8 cellular contexts compared by ENCODE assay signal in the genomic region with DNA sequence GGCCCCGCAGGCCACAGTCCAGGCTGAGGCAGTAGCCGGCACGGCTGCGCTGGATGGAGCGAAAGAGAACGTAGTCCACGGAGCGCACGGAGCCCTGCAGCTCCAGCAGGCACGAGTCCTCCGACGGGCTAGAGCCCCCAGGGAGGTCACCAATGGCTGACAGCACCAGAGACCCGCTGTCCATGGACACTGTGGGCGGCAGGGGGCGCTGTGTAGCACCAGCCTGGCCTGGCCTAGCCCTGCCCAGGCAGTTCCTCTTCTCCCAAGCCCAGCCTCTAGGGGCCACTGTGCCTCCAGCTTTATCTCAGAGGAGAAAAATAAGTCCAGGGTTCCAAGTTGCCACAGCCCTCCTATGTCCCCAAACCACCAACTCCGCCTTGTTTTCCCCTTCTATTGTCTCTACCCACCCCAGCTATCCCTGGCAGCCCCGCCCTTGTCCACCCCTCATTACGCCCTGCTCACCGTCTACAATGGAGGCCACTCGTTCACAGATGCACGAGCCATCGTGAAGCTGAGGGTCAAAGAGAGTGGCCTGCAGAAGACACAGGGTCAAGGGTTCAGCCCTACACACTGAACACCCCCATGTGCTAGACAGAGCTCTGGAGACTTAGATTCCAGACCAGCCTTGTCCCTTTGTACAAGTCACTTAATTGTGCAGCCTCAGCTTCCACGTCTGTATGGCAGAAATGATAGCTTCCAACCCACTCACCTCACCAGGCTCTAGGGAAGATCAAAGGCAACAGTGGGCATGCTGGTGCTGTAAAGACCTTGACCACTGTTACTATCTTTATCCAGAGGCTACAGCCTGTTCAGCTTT. TPM values are rescaled to one million over a fixed set of nuclear protein-coding genes. Genes with fewer than 3 reads are reported as not detected.
DNase-seq lines count a peak whose midpoint lies in the region; ATAC-seq, FAIRE-seq and TF ChIP-seq lines count a peak whose summit lies in the region.

No MANE protein-coding gene starts in this region.

- H2AFZ ChIP-seq in H1 (ENCODE audit: low read length), result no peak overlapping the region

- peak overlapping the region; percentile 17; the same call in 1 of the 2 replicates for H3K18ac ChIP-seq in H1 (ENCODE audit: extremely low read depth, low read length)

- DNase-seq in Caco-2 (peak; percentile 92 to 95), HTR-8/SVneo (ENCODE audit: insufficient read length, low spot score) (peak; percentile 87), NOMO-1 treated with DMSO at 0.1 percent for 48 hours (lab: John Stamatoyannopoulos, UW; ENCODE audit: unreplicated experiment) (peak; percentile 91), H1 (ENCODE audit: low read depth in 1 of 2, low spot score in 2 of 2) (peak in 1 of 2 experiments; percentile 100), mesothelial cell of epicardium (ENCODE audit: low spot score in 2 of 2, unreplicated experiment in 2 of 2) (peak; percentile 84 to 99)
- DNase-seq in activated CD8-positive, alpha-beta memory T cell treated with anti-CD3 and anti-CD28 coated beads for 48 hours (ENCODE audit: low read depth in 2 of 3, low spot score in 2 of 3), result peak; percentile 87 to 97 (median 96)
- peak; percentile 89 to 91 for DNase-seq in stimulated activated CD8-positive, alpha-beta memory T cell treated with anti-CD3 and anti-CD28 coated beads, Interleukin-15, amount 100 ng/mL, for 48 hours (ENCODE audit: low read depth in 2 of 2)

- H3K4me3 ChIP-seq in Caco-2 (ENCODE audit: low read depth, low read length), result no peak overlapping the region
- peak overlapping the region; percentile 11 to 64 (median 58) for H3K4me3 ChIP-seq in H1 (ENCODE audit: extremely low read depth in 1 of 4, insufficient read depth in 2 of 4, low read depth in 3 of 4, low read length in 4 of 4)

- TF ChIP-seq POLR2A in H1 (IDR thresholded peaks at IDR 0.05; ENCODE audit: control extremely low read depth in 1 of 2, low read depth in 2 of 2, low read length in 2 of 2), result no peak

- H3K27me3 Mint-ChIP-seq in Caco-2 (ENCODE audit: insufficient read depth, unreplicated experiment), result no peaks in the 10 kb centered on the region
- no peaks in the 10 kb centered on the region for H3K27me3 Mint-ChIP-seq in mesothelial cell of epicardium (ENCODE audit: low read depth)

- H3K36me3 ChIP-seq in Caco-2 (ENCODE audit: control insufficient read depth, insufficient read depth, low read length), result no peaks in the 10 kb centered on the region
- peaks cover 0 to 9% (median 2%) of the 10 kb centered on the region in 4 experiments; a peak in 2 of 8 replicates for H3K36me3 ChIP-seq in H1 (ENCODE audit: control insufficient read depth in 2 of 4, insufficient read depth in 4 of 4, low read length in 3 of 4)

- CTCF ChIA-PET in Caco-2 (lab: Charles Lee) (interaction anchor here (0.7 to 3.3 kb wide), 18 partner anchors 10 to 732 kb away, joined by 3 to 34 read pairs (median 6); a partner anchor contains a TSS), H1 (lab: Charles Lee; ENCODE audit: partially characterized antibody) (interaction anchor here (0.6 to 15.2 kb wide), 66 partner anchors 10 to 1049 kb away, joined by 3 to 227 read pairs (median 5); a partner anchor contains a TSS)

- H3K4me3 Mint-ChIP-seq in Caco-2 (ENCODE audit: unreplicated experiment) (no peak overlapping the region), mesothelial cell of epicardium (peak overlapping the region; percentile 39)

- no peaks in the 10 kb centered on the region for H3K9me3 ChIP-seq in Caco-2
- no peaks in the 10 kb centered on the region for H3K9me3 ChIP-seq in H1 (ENCODE audit: insufficient read depth in 2 of 2, low read depth in 1 of 2, low read length in 1 of 2)

- H4K8ac ChIP-seq in H1 (ENCODE audit: extremely low read depth, insufficient read depth, low read length), result peak overlapping the region; percentile 87; the same call in 1 of the 2 replicates

- no peak overlapping the region for H4K91ac ChIP-seq in H1 (replicated peaks; ENCODE audit: insufficient read length, low read length)

- H2BK15ac ChIP-seq in H1 (ENCODE audit: low read length), result peak overlapping the region; percentile 90; the same call in 1 of the 2 replicates

- H3K23ac ChIP-seq in H1 (ENCODE audit: insufficient read length), result no peak overlapping the region

- 24% methylated on average over 22 of the region's 23 CpGs; no CpG with 5 or more reads in 1 of the 2 experiments for WGBS in H1 (ENCODE audit: extremely low coverage in 1 of 2, insufficient coverage in 1 of 2, insufficient read length in 1 of 2, insufficient replicate concordance in 2 of 2, low coverage in 1 of 2, low lambda C conversion rate in 2 of 2, missing lambda C conversion rate in 1 of 2), 2 experiments

- peaks cover 12% of the 10 kb centered on the region; the same call in 1 of the 2 replicates for H3K23me2 ChIP-seq in H1 (ENCODE audit: low read depth, low read length)

- H3K27ac ChIP-seq in H1 (ENCODE audit: low read depth, low read length), result no peak overlapping the region; the same call in 1 of the 2 replicates

- peak; percentile 97 to 99 for TF ChIP-seq CTCF in Caco-2 (IDR thresholded peaks at IDR 0.05; ENCODE audit: insufficient read depth in 1 of 2, low read depth in 1 of 2, low read length in 1 of 2, severe bottlenecking in 1 of 2, unreplicated experiment in 1 of 2)
- TF ChIP-seq CTCF in H1 (IDR thresholded peaks at IDR 0.05; ENCODE audit: control extremely low read depth in 1 of 3, insufficient read depth in 1 of 3, low read depth in 1 of 3, low read length in 3 of 3), result peak; percentile 100
- TF ChIP-seq CTCF in mesothelial cell of epicardium (IDR thresholded peaks at IDR 0.05; ENCODE audit: unreplicated experiment), result peak; percentile 94

- H3K9me3 Mint-ChIP-seq in Caco-2 (ENCODE audit: unreplicated experiment) (no peaks in the 10 kb centered on the region), mesothelial cell of epicardium (no peaks in the 10 kb centered on the region)

- POLR2A ChIA-PET in Caco-2 (lab: Charles Lee) (interaction anchor here (0.5 to 0.7 kb wide), 2 partner anchors 11 to 94 kb away, joined by 4 to 5 read pairs; a partner anchor contains a TSS), H1 (lab: Charles Lee; ENCODE audit: partially characterized antibody) (interaction anchor here (0.7 to 7.1 kb wide), 22 partner anchors 10 to 335 kb away, joined by 3 to 48 read pairs (median 6); a partner anchor contains a TSS)

- ATAC-seq in GM19468 (IDR thresholded peaks at IDR 0.05; ENCODE audit: extremely low read depth, unreplicated experiment), result peak; percentile 65

- no TSS peak for BruUV-seq in Caco-2 (replicated peaks; lab: Mats Ljungman, UMichigan)

- H3K27ac Mint-ChIP-seq in Caco-2 (ENCODE audit: unreplicated experiment) (peak overlapping the region; percentile 7), mesothelial cell of epicardium (peak overlapping the region; percentile 47)

- peak; percentile 88 to 90 for TF ChIP-seq RAD21 in H1 (IDR thresholded peaks at IDR 0.05 in 1 of 2, conservative IDR thresholded peaks at IDR 0.05 in 1 of 2; ENCODE audit: low read depth in 2 of 2, low read length in 2 of 2)

- H3K14ac ChIP-seq in H1 (ENCODE audit: insufficient read length), result no peak overlapping the region

- no peak overlapping the region for H2BK5ac ChIP-seq in H1 (ENCODE audit: low read depth, low read length)

- no peak for TF ChIP-seq EP300 in H1 (IDR thresholded peaks at IDR 0.05; ENCODE audit: borderline replicate concordance in 1 of 2, low read depth in 2 of 2, low read length in 2 of 2)

- H2AK5ac ChIP-seq in H1 (ENCODE audit: low read depth, low read length), result no peak overlapping the region

- FAIRE-seq in HTR-8/SVneo (lab: Jason Lieb, UNC) (no peak), H1 (lab: Jason Lieb, UNC) (no peak)

- H2BK120ac ChIP-seq in H1 (replicated peaks; ENCODE audit: low read depth, low read length), result no peak overlapping the region

- H4K5ac ChIP-seq in H1 (ENCODE audit: insufficient read length, low read depth, low read length), result peak overlapping the region; percentile 47

- 0 out of 4 replicates have a peak, but pooled peaks cover 0 to 3% of the 10 kb centered on the region in 2 experiments for H3K79me2 ChIP-seq in H1 (ENCODE audit: control insufficient read depth in 1 of 2, insufficient read depth in 2 of 2, low read length in 2 of 2)

- H3K4me2 ChIP-seq in H1 (ENCODE audit: insufficient read depth in 1 of 2, low read depth in 2 of 2, low read length in 2 of 2), result peak overlapping the region; percentile 0 to 91; a peak in 3 of 4 replicates

- intact Hi-C loops in Caco-2 (cut with micrococcal nuclease; ENCODE audit: unreplicated experiment), result loop anchor here (1.0 to 2.0 kb wide), 4 partner anchors 22 to 342 kb away; a partner anchor contains a TSS

- no peak overlapping the region for H2BK20ac ChIP-seq in H1 (ENCODE audit: low read length)

- peaks cover 0 to 5% of the 10 kb centered on the region in 2 experiments for H4K20me1 ChIP-seq in H1 (replicated peaks in 1 of 2; ENCODE audit: control insufficient read depth in 1 of 2, insufficient read depth in 2 of 2, low read length in 2 of 2)

- H3K4me1 Mint-ChIP-seq in Caco-2 (ENCODE audit: low read depth, unreplicated experiment) (peaks cover 22% of the 10 kb centered on the region), mesothelial cell of epicardium (peaks cover 29% of the 10 kb centered on the region)

- H3K4ac ChIP-seq in H1 (replicated peaks; ENCODE audit: insufficient read length, low read depth, low read length), result no peak overlapping the region

- H3K36me3 Mint-ChIP-seq in Caco-2 (ENCODE audit: insufficient read depth, unreplicated experiment) (peaks cover 6% of the 10 kb centered on the region), mesothelial cell of epicardium (peaks cover 6% of the 10 kb centered on the region)

- H3K79me1 ChIP-seq in H1 (ENCODE audit: low read depth, low read length), result no peaks in the 10 kb centered on the region

- H3K27me3 ChIP-seq in Caco-2 (replicated peaks; ENCODE audit: control insufficient read depth, insufficient read depth, low read length) (no peaks in the 10 kb centered on the region), H1 (replicated peaks in 1 of 4; ENCODE audit: control insufficient read depth in 3 of 4, extremely low read depth in 1 of 4, insufficient read depth in 3 of 4, low read length in 3 of 4) (peaks cover 0 to 8% (median 4%) of the 10 kb centered on the region in 4 experiments; a peak in 2 of 7 replicates)

- no peak overlapping the region for H3K56ac ChIP-seq in H1 (replicated peaks; ENCODE audit: insufficient read length, low read depth, low read length)

- H3K4me1 ChIP-seq in Caco-2 (peaks cover 4% of the 10 kb centered on the region; the same call in 1 of the 2 replicates), H1 (replicated peaks in 1 of 4; ENCODE audit: control insufficient read depth in 3 of 4, insufficient read depth in 4 of 4, low read length in 3 of 4) (peaks cover 0 to 20% (median 13%) of the 10 kb centered on the region in 4 experiments; a peak in 6 of 7 replicates)

- no peak overlapping the region; a peak in 1 of 7 replicates for H3K9ac ChIP-seq in H1 (replicated peaks in 1 of 4; ENCODE audit: extremely low read depth in 1 of 4, low read depth in 3 of 4, low read length in 3 of 4)

- H2BK12ac ChIP-seq in H1 (ENCODE audit: low read depth, low read length), result peak overlapping the region; percentile 20; the same call in 1 of the 2 replicates

RNA-seq across cellular contexts. Expression of a gene that starts 4.4 kb away (rescaled TPM):
- total RNA-seq in Caco-2 (2022), result 33.1 and 36.6 TPM in 2 replicates
- 52.2 and 55.4 TPM in 2 replicates for total RNA-seq in H1 (2021; fragmentation: NEBNext Ultra II Directional; extraction: Animal tissue kit (Norgen Biotek cat#: 25700))
- polyA plus RNA-seq in H1 (2011; rRNA removed), result 22.8 and 39.1 TPM in 2 replicates
- 16.5 TPM for polyA plus RNA-seq in H1 (2011; cell fraction: cytosol; rRNA removed)
- 58.2 TPM for polyA plus RNA-seq in H1 (2011; cell fraction: nucleus; rRNA removed)
- 39.5 to 52.0 TPM (median 47.1 TPM) in 4 replicates for polyA plus RNA-seq in H1 (2012, experiment 1 of 2)
- 47.8 TPM for polyA plus RNA-seq in H1 (2012, experiment 2 of 2)
- 38.5 TPM for polyA plus RNA-seq in H1 (2013, experiment 1 of 2)
- 41.8 TPM for polyA plus RNA-seq in H1 (2013, experiment 2 of 2)
- 8.3 and 11.1 TPM in 2 replicates for polyA minus RNA-seq in H1 (2011; rRNA and poly(A)+ RNA removed)
- 22.6 TPM for polyA minus RNA-seq in H1 (2011; cell fraction: cytosol; rRNA and poly(A)+ RNA removed)
- 19.6 TPM for polyA minus RNA-seq in H1 (2011; cell fraction: nucleus; rRNA and poly(A)+ RNA removed)
- 51.9 to 56.1 TPM (median 56.0 TPM) in 3 replicates for total RNA-seq in mesothelial cell of epicardium

RNA-seq across cellular contexts. Expression of a gene that starts 11.3 kb away (rescaled TPM):
- 53.4 and 55.9 TPM in 2 replicates for total RNA-seq in Caco-2 (2022)
- total RNA-seq in H1 (2021; fragmentation: NEBNext Ultra II Directional; extraction: Animal tissue kit (Norgen Biotek cat#: 25700)), result 48.9 and 50.0 TPM in 2 replicates
- 143 and 151 TPM in 2 replicates for polyA plus RNA-seq in H1 (2011; rRNA removed)
- 87.8 TPM for polyA plus RNA-seq in H1 (2011; cell fraction: cytosol; rRNA removed)
- 85.4 TPM for polyA plus RNA-seq in H1 (2011; cell fraction: nucleus; rRNA removed)
- polyA plus RNA-seq in H1 (2012, experiment 1 of 2), result 44.1 to 56.0 TPM (median 54.1 TPM) in 4 replicates
- polyA plus RNA-seq in H1 (2012, experiment 2 of 2), result 104 TPM
- polyA plus RNA-seq in H1 (2013, experiment 1 of 2), result 63.7 TPM
- polyA plus RNA-seq in H1 (2013, experiment 2 of 2), result 73.0 TPM
- 54.5 and 60.6 TPM in 2 replicates for polyA minus RNA-seq in H1 (2011; rRNA and poly(A)+ RNA removed)
- 35.5 TPM for polyA minus RNA-seq in H1 (2011; cell fraction: cytosol; rRNA and poly(A)+ RNA removed)
- 21.9 TPM for polyA minus RNA-seq in H1 (2011; cell fraction: nucleus; rRNA and poly(A)+ RNA removed)
- total RNA-seq in mesothelial cell of epicardium, result 46.8 to 50.5 TPM (median 49.8 TPM) in 3 replicates

RNA-seq across cellular contexts. Expression of a gene that starts 22.5 kb away (rescaled TPM):
- 56.8 and 57.5 TPM in 2 replicates for total RNA-seq in Caco-2 (2022)
- 58.2 and 62.2 TPM in 2 replicates for total RNA-seq in H1 (2021; fragmentation: NEBNext Ultra II Directional; extraction: Animal tissue kit (Norgen Biotek cat#: 25700))
- 76.0 and 98.8 TPM in 2 replicates for polyA plus RNA-seq in H1 (2011; rRNA removed)
- polyA plus RNA-seq in H1 (2011; cell fraction: cytosol; rRNA removed), result 73.0 TPM
- 458 TPM for polyA plus RNA-seq in H1 (2011; cell fraction: nucleus; rRNA removed)
- polyA plus RNA-seq in H1 (2012, experiment 1 of 2), result 49.9 to 84.8 TPM (median 77.3 TPM) in 4 replicates
- polyA plus RNA-seq in H1 (2012, experiment 2 of 2), result 31.5 TPM
- polyA plus RNA-seq in H1 (2013, experiment 1 of 2), result 59.7 TPM
- 53.7 TPM for polyA plus RNA-seq in H1 (2013, experiment 2 of 2)
- 74.1 and 100 TPM in 2 replicates for polyA minus RNA-seq in H1 (2011; rRNA and poly(A)+ RNA removed)
- polyA minus RNA-seq in H1 (2011; cell fraction: cytosol; rRNA and poly(A)+ RNA removed), result 37.4 TPM
- 107 TPM for polyA minus RNA-seq in H1 (2011; cell fraction: nucleus; rRNA and poly(A)+ RNA removed)
- total RNA-seq in mesothelial cell of epicardium, result 104 to 108 TPM (median 105 TPM) in 3 replicates

RNA-seq across cellular contexts. Expression of a gene that starts 26.4 kb away (rescaled TPM):
- total RNA-seq in Caco-2 (2022) (8.0 and 8.8 TPM in 2 replicates), mesothelial cell of epicardium (12.9 to 13.6 TPM (median 13.1 TPM) in 3 replicates)
- total RNA-seq in H1 (2021; fragmentation: NEBNext Ultra II Directional; extraction: Animal tissue kit (Norgen Biotek cat#: 25700)), result 5.5 and 6.4 TPM in 2 replicates
- 7.3 and 8.8 TPM in 2 replicates for polyA plus RNA-seq in H1 (2011; rRNA removed)
- polyA plus RNA-seq in H1 (2011; cell fraction: cytosol; rRNA removed), result 8.3 TPM
- polyA plus RNA-seq in H1 (2011; cell fraction: nucleus; rRNA removed), result 41.0 TPM
- polyA plus RNA-seq in H1 (2012, experiment 1 of 2), result 6.4 to 8.9 TPM (median 6.9 TPM) in 4 replicates
- polyA plus RNA-seq in H1 (2012, experiment 2 of 2), result 3.6 TPM
- 4.6 TPM for polyA plus RNA-seq in H1 (2013, experiment 1 of 2)
- polyA plus RNA-seq in H1 (2013, experiment 2 of 2), result 4.7 TPM
- polyA minus RNA-seq in H1 (2011; rRNA and poly(A)+ RNA removed), result 4.7 and 8.4 TPM in 2 replicates
- 2.5 TPM for polyA minus RNA-seq in H1 (2011; cell fraction: cytosol; rRNA and poly(A)+ RNA removed)
- 7.1 TPM for polyA minus RNA-seq in H1 (2011; cell fraction: nucleus; rRNA and poly(A)+ RNA removed)

RNA-seq across cellular contexts. Expression of a gene that starts 42.3 kb away (rescaled TPM):
- total RNA-seq in Caco-2 (2022), result 64.9 and 65.3 TPM in 2 replicates
- 47.9 and 55.0 TPM in 2 replicates for total RNA-seq in H1 (2021; fragmentation: NEBNext Ultra II Directional; extraction: Animal tissue kit (Norgen Biotek cat#: 25700))
- 131 and 161 TPM in 2 replicates for polyA plus RNA-seq in H1 (2011; rRNA removed)
- polyA plus RNA-seq in H1 (2011; cell fraction: cytosol; rRNA removed), result 108 TPM
- 98.3 TPM for polyA plus RNA-seq in H1 (2011; cell fraction: nucleus; rRNA removed)
- polyA plus RNA-seq in H1 (2012, experiment 1 of 2), result 52.9 to 74.3 TPM (median 71.2 TPM) in 4 replicates
- polyA plus RNA-seq in H1 (2012, experiment 2 of 2), result 106 TPM
- polyA plus RNA-seq in H1 (2013, experiment 1 of 2), result 37.2 TPM
- 36.4 TPM for polyA plus RNA-seq in H1 (2013, experiment 2 of 2)
- 39.0 and 48.9 TPM in 2 replicates for polyA minus RNA-seq in H1 (2011; rRNA and poly(A)+ RNA removed)
- 31.5 TPM for polyA minus RNA-seq in H1 (2011; cell fraction: cytosol; rRNA and poly(A)+ RNA removed)
- 29.7 TPM for polyA minus RNA-seq in H1 (2011; cell fraction: nucleus; rRNA and poly(A)+ RNA removed)
- total RNA-seq in mesothelial cell of epicardium, result 33.9 to 35.7 TPM (median 33.9 TPM) in 3 replicates
